Comparison of ENCODE assay signal across 12 cellular contexts in the genomic region with DNA sequence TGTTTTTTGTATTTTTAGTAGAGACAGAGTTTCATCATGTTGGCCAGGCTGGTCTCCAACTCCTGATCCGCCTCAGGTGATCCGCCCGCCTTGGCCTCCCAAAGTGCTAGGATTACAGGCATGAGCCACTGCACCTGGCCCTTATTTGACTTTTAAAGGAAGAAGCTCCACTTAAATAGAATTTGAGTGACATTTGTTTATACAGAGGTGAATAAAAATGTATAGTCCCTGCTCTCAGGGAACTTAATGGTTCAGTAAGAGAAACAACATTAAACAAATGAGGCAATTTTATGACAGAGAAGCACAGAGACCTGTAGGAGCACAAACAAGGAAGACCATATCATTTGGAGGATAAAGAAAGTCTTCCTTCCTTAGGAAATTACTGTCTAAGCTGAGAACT.
DNase-seq lines count a peak whose midpoint lies in the region; ATAC-seq and TF ChIP-seq lines count a peak whose summit lies in the region.
"Had no signal": no experiment of that assay in that cellular context is flagged by ENCODE, and none has a peak within 500 bp of the region (broad histone marks: within the 10 kb centered on the region; RNA-seq: fewer than 3 reads in every experiment).

No MANE protein-coding gene starts in this region.

- peak; percentile 11 for DNase-seq in NCI-H2107 treated with DMSO at 0.1 percent for 48 hours (lab: John Stamatoyannopoulos, UW; ENCODE audit: unreplicated experiment)
- no peak for DNase-seq in NCI-H2107 (lab: John Stamatoyannopoulos, UW)
- DNase-seq in DMS53 (lab: John Stamatoyannopoulos, UW), result peak; percentile 83
- DNase-seq in OCI-LY7 (ENCODE audit: low spot score), result no peak
- no peak for DNase-seq in left colon
- DNase-seq in DMS79 treated with DMSO at 0.1 percent for 48 hours (lab: John Stamatoyannopoulos, UW), result no peak
- no peak for DNase-seq in tibial nerve (ENCODE audit: low spot score in 2 of 2)
- no peak for DNase-seq in NCI-H2081 treated with DMSO at 0.1 percent for 48 hours (lab: John Stamatoyannopoulos, UW)
- DNase-seq: islet precursor cell; NCI-H1048; stimulated activated CD4-positive, alpha-beta T cell treated with anti-CD3 and anti-CD28 coated beads, Interleukin-15, amount 100 ng/mL, for 24 hours had no signal

- H3K4me2 ChIP-seq in OCI-LY7 (ENCODE audit: low read length), result peak overlapping the region; percentile 71

- no peak for TF ChIP-seq CTCF in OCI-LY7 (conservative IDR thresholded peaks at IDR 0.05; ENCODE audit: low read length)
- TF ChIP-seq CTCF in tibial nerve (IDR thresholded peaks at IDR 0.05), result no peak

- no peaks in the 10 kb centered on the region for H3K9me3 ChIP-seq in OCI-LY7 (ENCODE audit: low read length)
- H3K9me3 ChIP-seq in tibial nerve, result no peaks in the 10 kb centered on the region

- peaks cover 52% of the 10 kb centered on the region for H3K36me3 ChIP-seq in OCI-LY7 (ENCODE audit: insufficient read depth, low read length)
- H3K36me3 ChIP-seq in tibial nerve, result peaks cover 0 to 17% (median 0%) of the 10 kb centered on the region in 3 donors

- no TSS peak for BruUV-seq in OCI-LY7 (replicated peaks; lab: Mats Ljungman, UMichigan)

- intact Hi-C loops in OCI-LY7 (cut with micrococcal nuclease; ENCODE audit: unreplicated experiment) (loop anchor here (2.0 kb wide), 2 partner anchors 13 to 83 kb away; no protein-coding TSS in a partner anchor), left colon (cut with DNase I, micrococcal nuclease) (loop anchor here in 1 of 2 donors (10.0 kb wide), 1 partner anchor 87 kb away; no protein-coding TSS in a partner anchor)

- no peak for TF ChIP-seq EP300 in tibial nerve (IDR thresholded peaks at IDR 0.05)

- POLR2A ChIA-PET in OCI-LY7 (lab: Charles Lee), result interaction anchor here (0.6 to 4.7 kb wide), 21 partner anchors 8 to 239 kb away, joined by 3 to 126 read pairs (median 6); no protein-coding TSS in a partner anchor

- no peaks in the 10 kb centered on the region for H4K20me1 ChIP-seq in OCI-LY7 (ENCODE audit: insufficient read depth, low read length)

- H3K9me2 ChIP-seq in OCI-LY7 (ENCODE audit: insufficient read depth, low read length), result no peaks in the 10 kb centered on the region

- H3K4me3 ChIP-seq in OCI-LY7 (ENCODE audit: low read depth, low read length, poor library complexity, severe bottlenecking) (peak overlapping the region; percentile 50), tibial nerve (no peak overlapping the region)

- 97 to 100% methylated on average over 3 of the region's 3 CpGs for WGBS in tibial nerve, 2 donors

- H3K79me2 ChIP-seq in OCI-LY7 (ENCODE audit: insufficient read depth, low read depth, low read length), result peaks cover 79% of the 10 kb centered on the region

- no peaks in the 10 kb centered on the region for H3K27me3 ChIP-seq in tibial nerve

- TF ChIP-seq POLR2A in tibial nerve (IDR thresholded peaks at IDR 0.05), result no peak

- ATAC-seq in left colon, result peak; percentile 56
- ATAC-seq: Panc1 had no signal

- H3K4me1 ChIP-seq in OCI-LY7 (ENCODE audit: insufficient read depth, low read length, poor library complexity, severe bottlenecking) (peaks cover 72% of the 10 kb centered on the region), tibial nerve (peaks cover 0 to 50% (median 31%) of the 10 kb centered on the region in 4 donors)

- peak overlapping the region; percentile 97 for H3K27ac ChIP-seq in OCI-LY7 (ENCODE audit: low read depth, low read length, poor library complexity, severe bottlenecking)
- H3K27ac ChIP-seq in tibial nerve, result peak overlapping the region in 1 of 4 donors; percentile 77

- H2AFZ ChIP-seq in OCI-LY7 (ENCODE audit: low read length), result no peak overlapping the region

- CTCF ChIA-PET in OCI-LY7 (lab: Charles Lee; ENCODE audit: unreplicated experiment), result interaction anchor here (0.6 to 4.6 kb wide), 15 partner anchors 9 to 239 kb away, joined by 3 to 37 read pairs (median 5); no protein-coding TSS in a partner anchor

Comparison
In these comparisons a context has a peak if more than half of its experiments do, and no peak if none do; other contexts are left out.
1. DNase-seq: peak in NCI-H2107 treated with DMSO at 0.1 percent for 48 hours (single experiment) and DMS53 (single experiment); none in NCI-H2107 (single experiment), OCI-LY7 (single experiment), left colon (0 of 2), DMS79 treated with DMSO at 0.1 percent for 48 hours (single experiment), tibial nerve (0 of 2) and NCI-H2081 treated with DMSO at 0.1 percent for 48 hours (single experiment).